In the genomic region with DNA sequence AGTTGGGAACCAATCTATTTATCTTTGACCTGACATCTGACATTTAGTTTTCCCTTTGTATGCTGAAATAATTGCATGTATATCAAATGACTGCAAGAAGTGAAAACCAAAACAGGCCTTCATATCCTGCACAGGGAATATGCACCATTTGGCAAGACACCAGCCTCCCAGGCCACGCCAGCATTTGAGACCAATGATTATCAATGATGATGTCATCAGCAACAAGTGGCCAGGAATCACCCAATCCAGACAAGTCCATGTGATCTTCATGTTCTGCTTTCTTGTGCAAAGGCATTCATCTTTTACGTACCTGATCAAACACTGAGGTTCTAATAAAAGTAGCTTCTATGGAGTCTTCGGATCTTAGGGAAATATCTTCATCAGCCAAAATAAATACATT, we compare ENCODE assay signal across 2 cellular contexts.
TF ChIP-seq lines count a peak whose summit lies in the region.

No MANE protein-coding gene starts in this region.

TF ChIP-seq in HepG2, 621 proteins besides CTCF, POLR2A, EP300 and RAD21:
- TF ChIP-seq ATF7 (IDR thresholded peaks at IDR 0.05) (peak; percentile 94), ATF7 (CRISPR knock-in tag; IDR thresholded peaks at IDR 0.05) (no peak), CREB1 (IDR thresholded peaks at IDR 0.05) (peak; percentile 61), CREB1 (CRISPR knock-in tag; IDR thresholded peaks at IDR 0.05) (no peak), ZNF543 (CRISPR knock-in tag; IDR thresholded peaks at IDR 0.05) (no peak)

TF ChIP-seq in endothelial cell of umbilical vein, 7 proteins besides CTCF, POLR2A, EP300 and RAD21:
- no peak for TF ChIP-seq FOS (IDR thresholded peaks at IDR 0.05; ENCODE audit: borderline replicate concordance, insufficient read depth, low read length)
- TF ChIP-seq MYC (IDR thresholded peaks at IDR 0.05; ENCODE audit: low read depth, low read length), result no peak
- no peak for TF ChIP-seq GATA2 (IDR thresholded peaks at IDR 0.05; ENCODE audit: insufficient read depth, insufficient read length, low read depth, low read length)
- TF ChIP-seq EZH2 (IDR thresholded peaks at IDR 0.05; ENCODE audit: borderline replicate concordance, low read depth, low read length, severe bottlenecking), result no peak
- TF ChIP-seq JUN (IDR thresholded peaks at IDR 0.05; ENCODE audit: borderline replicate concordance, insufficient read depth, insufficient read length, low read depth), result no peak
- TF ChIP-seq POLR2AphosphoS5 (IDR thresholded peaks at IDR 0.05; ENCODE audit: insufficient read depth, low read depth, low read length), result no peak
- TF ChIP-seq, protein P1, sequence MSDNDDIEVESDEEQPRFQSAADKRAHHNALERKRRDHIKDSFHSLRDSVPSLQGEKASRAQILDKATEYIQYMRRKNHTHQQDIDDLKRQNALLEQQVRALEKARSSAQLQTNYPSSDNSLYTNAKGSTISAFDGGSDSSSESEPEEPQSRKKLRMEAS (IDR thresholded peaks at IDR 0.05; ENCODE audit: insufficient read depth, insufficient read length), result no peak
